Comparison of ENCODE assay signal across 1 cellular context in genomic region chr2:120480346-120480902, GRCh38.
TF ChIP-seq lines count a peak whose summit lies in the region.

No MANE protein-coding gene starts in this region.

TF ChIP-seq in HepG2, 621 proteins besides CTCF, POLR2A, EP300 and RAD21 (continued from another document):
- no peak for TF ChIP-seq ZBTB44 (CRISPR knock-in tag; IDR thresholded peaks at IDR 0.05)
- TF ChIP-seq BATF2 (CRISPR knock-in tag; IDR thresholded peaks at IDR 0.05), result 0 out of 2 replicates have a peak, but pooled peaks have one; percentile 45
- no peak for TF ChIP-seq ZNF800 (CRISPR knock-in tag; IDR thresholded peaks at IDR 0.05)
- TF ChIP-seq ZNF747 (CRISPR knock-in tag; IDR thresholded peaks at IDR 0.05; ENCODE audit: borderline replicate concordance), result no peak
TF ChIP-seq in HepG2: peak in this region for 18.
